In genomic region chr3:70308760-70309159, GRCh38 we compare ENCODE assay signal across 9 cellular contexts. TPM values are rescaled to one million over a fixed set of nuclear protein-coding genes. Genes with fewer than 3 reads are reported as not detected.
DNase-seq lines count a peak whose midpoint lies in the region; ATAC-seq and TF ChIP-seq lines count a peak whose summit lies in the region.
"Had no signal": no experiment of that assay in that cellular context is flagged by ENCODE, and none has a peak within 500 bp of the region (broad histone marks: within the 10 kb centered on the region; RNA-seq: fewer than 3 reads in every experiment).

No MANE protein-coding gene starts in this region.

- ATAC-seq in GM21576 (IDR thresholded peaks at IDR 0.05; ENCODE audit: unreplicated experiment), result no peak
- ATAC-seq: K562 had no signal

- TF ChIP-seq CTCF in choroid plexus epithelial cell (conservative IDR thresholded peaks at IDR 0.05; ENCODE audit: low read depth, low read length), result peak; percentile 68
- peak; percentile 39 for TF ChIP-seq CTCF in neural cell (IDR thresholded peaks at IDR 0.05; ENCODE audit: poor library complexity, severe bottlenecking)

- no peak overlapping the region for H3K4me2 ChIP-seq in neural cell (ENCODE audit: low read length)

- H4K20me1 ChIP-seq in neural cell (ENCODE audit: insufficient read depth), result no peaks in the 10 kb centered on the region

- no peaks in the 10 kb centered on the region for H3K36me3 Mint-ChIP-seq in activated CD4-positive, alpha-beta memory T cell treated with anti-CD3 and anti-CD28 coated beads, Interleukin-2, amount 10 ng/mL, durations not matched to agents 7 days and 5 days (ENCODE audit: low read depth)

- no peak overlapping the region for H3K4me3 Mint-ChIP-seq in activated CD4-positive, alpha-beta memory T cell treated with anti-CD3 and anti-CD28 coated beads, Interleukin-2, amount 10 ng/mL, durations not matched to agents 7 days and 5 days

- H3K4me1 Mint-ChIP-seq in activated CD4-positive, alpha-beta memory T cell treated with anti-CD3 and anti-CD28 coated beads, Interleukin-2, amount 10 ng/mL, durations not matched to agents 7 days and 5 days, result no peaks in the 10 kb centered on the region

- no peak overlapping the region for H3K27ac Mint-ChIP-seq in activated CD4-positive, alpha-beta memory T cell treated with anti-CD3 and anti-CD28 coated beads, Interleukin-2, amount 10 ng/mL, durations not matched to agents 7 days and 5 days

- H3K79me2 ChIP-seq in neural cell (replicated peaks; ENCODE audit: insufficient read depth, low read length), result no peaks in the 10 kb centered on the region

- no peaks in the 10 kb centered on the region for H3K9me3 ChIP-seq in neural cell (ENCODE audit: low read length)

- CTCF ChIA-PET in activated CD4-positive, alpha-beta memory T cell treated with anti-CD3 and anti-CD28 coated beads, Interleukin-2, amount 10 ng/mL, durations not matched to agents 7 days and 5 days (lab: Charles Lee), result no interaction called here

- TF ChIP-seq RAD21 in neural cell (conservative IDR thresholded peaks at IDR 0.05), result peak; percentile 26

- H3K9ac ChIP-seq in neural cell (ENCODE audit: low read length), result no peak overlapping the region

- TF ChIP-seq EP300 in neural cell (conservative IDR thresholded peaks at IDR 0.05; ENCODE audit: poor library complexity, severe bottlenecking), result no peak

- peak; percentile 2 for DNase-seq in ELF-1 (ENCODE audit: low read depth, low spot score)
- peak; percentile 1 for DNase-seq in HuH-7.5 (ENCODE audit: low spot score)
- DNase-seq in choroid plexus epithelial cell (ENCODE audit: low read depth), result peak; percentile 72
- no peak for DNase-seq in DMS79 (lab: John Stamatoyannopoulos, UW)
- DNase-seq in activated CD4-positive, alpha-beta memory T cell treated with anti-CD3 and anti-CD28 coated beads, Interleukin-2, amount 10 ng/mL, durations not matched to agents 7 days and 5 days, result no peak
- DNase-seq in NCI-H128 (lab: John Stamatoyannopoulos, UW; ENCODE audit: unreplicated experiment), result no peak

- H3K27me3 Mint-ChIP-seq in activated CD4-positive, alpha-beta memory T cell treated with anti-CD3 and anti-CD28 coated beads, Interleukin-2, amount 10 ng/mL, durations not matched to agents 7 days and 5 days, result no peaks in the 10 kb centered on the region

- no peak overlapping the region for H3K27ac ChIP-seq in neural cell (ENCODE audit: low read length)

- H3K27me3 ChIP-seq in neural cell (ENCODE audit: insufficient read depth, low read depth, low read length), result no peaks in the 10 kb centered on the region

- H3K4me3 ChIP-seq in choroid plexus epithelial cell (ENCODE audit: low read depth, low read length) (no peak overlapping the region), neural cell (ENCODE audit: low read length) (no peak overlapping the region)
- H3K4me3 ChIP-seq: K562 had no signal

- no peaks in the 10 kb centered on the region for H3K9me3 Mint-ChIP-seq in activated CD4-positive, alpha-beta memory T cell treated with anti-CD3 and anti-CD28 coated beads, Interleukin-2, amount 10 ng/mL, durations not matched to agents 7 days and 5 days

- H3F3A ChIP-seq in neural cell (ENCODE audit: insufficient read depth, low read length, poor library complexity, severe bottlenecking), result no peaks in the 10 kb centered on the region

- no peaks in the 10 kb centered on the region for H3K36me3 ChIP-seq in neural cell (ENCODE audit: insufficient read depth, low read length)

- H2AFZ ChIP-seq in neural cell (ENCODE audit: low read depth, low read length), result no peak overlapping the region

- H3K9me2 ChIP-seq in neural cell (ENCODE audit: insufficient read depth, low read length), result no peaks in the 10 kb centered on the region

- POLR2A ChIA-PET in activated CD4-positive, alpha-beta memory T cell treated with anti-CD3 and anti-CD28 coated beads, Interleukin-2, amount 10 ng/mL, durations not matched to agents 7 days and 5 days (lab: Charles Lee), result no interaction called here

TF ChIP-seq in neural cell, 6 proteins besides CTCF, POLR2A, EP300 and RAD21:
- TF ChIP-seq MXI1 (conservative IDR thresholded peaks at IDR 0.05; ENCODE audit: poor library complexity, severe bottlenecking) (no peak), TAF1 (IDR thresholded peaks at IDR 0.05; ENCODE audit: low read depth) (no peak), SMC3 (conservative IDR thresholded peaks at IDR 0.05; ENCODE audit: poor library complexity) (no peak)

RNA-seq across cellular contexts. Expression of gene MDFIC2, which starts 3.7 kb away (rescaled TPM):
- not detected in 2 replicates for polyA plus RNA-seq in neural cell
- polyA minus RNA-seq in neural cell, result not detected in 2 replicates
- total RNA-seq in activated CD4-positive, alpha-beta memory T cell treated with anti-CD3 and anti-CD28 coated beads, Interleukin-2, amount 10 ng/mL, durations not matched to agents 7 days and 5 days, result not detected
- total RNA-seq: K562 had no signal
- polyA plus RNA-seq: K562 had no signal

Comparison
In these comparisons a context has a peak if more than half of its experiments do, and no peak if none do; other contexts are left out.
1. DNase-seq: peak in ELF-1 (single experiment), HuH-7.5 (single experiment) and choroid plexus epithelial cell (single experiment); none in DMS79 (single experiment), activated CD4-positive, alpha-beta memory T cell treated with anti-CD3 and anti-CD28 coated beads, Interleukin-2, amount 10 ng/mL, durations not matched to agents 7 days and 5 days (single experiment) and NCI-H128 (single experiment).